1 cellular context compared by ENCODE assay signal in genomic region chr16:4651842-4652241, GRCh38.
TF ChIP-seq lines count a peak whose summit lies in the region.

No MANE protein-coding gene starts in this region.

TF ChIP-seq in GM23338, 12 proteins besides CTCF, POLR2A, EP300 and RAD21:
- TF ChIP-seq ZNF462 (CRISPR knock-in tag; IDR thresholded peaks at IDR 0.05) = no peak
- no peak for TF ChIP-seq EZH2 (IDR thresholded peaks at IDR 0.05; ENCODE audit: low read depth, unreplicated experiment)
- no peak for TF ChIP-seq JUNB (IDR thresholded peaks at IDR 0.05; ENCODE audit: unreplicated experiment)
- TF ChIP-seq EZH2phosphoT487 (IDR thresholded peaks at IDR 0.05; ENCODE audit: unreplicated experiment) = no peak
- TF ChIP-seq ZNF114 (CRISPR knock-in tag; IDR thresholded peaks at IDR 0.05) = no peak
- no peak for TF ChIP-seq REST (IDR thresholded peaks at IDR 0.05; ENCODE audit: unreplicated experiment)
- TF ChIP-seq POLR2AphosphoS5 (IDR thresholded peaks at IDR 0.05; ENCODE audit: low read depth) = no peak
- TF ChIP-seq ETS1 (IDR thresholded peaks at IDR 0.05) = no peak
- TF ChIP-seq ZNF331 (CRISPR knock-in tag; IDR thresholded peaks at IDR 0.05; ENCODE audit: low read depth) = no peak
- no peak for TF ChIP-seq STAT1 (IDR thresholded peaks at IDR 0.05; ENCODE audit: unreplicated experiment)
- no peak for TF ChIP-seq NANOG (IDR thresholded peaks at IDR 0.05; ENCODE audit: borderline replicate concordance)
